Comparison of ENCODE assay signal across 8 cellular contexts in the genomic region with DNA sequence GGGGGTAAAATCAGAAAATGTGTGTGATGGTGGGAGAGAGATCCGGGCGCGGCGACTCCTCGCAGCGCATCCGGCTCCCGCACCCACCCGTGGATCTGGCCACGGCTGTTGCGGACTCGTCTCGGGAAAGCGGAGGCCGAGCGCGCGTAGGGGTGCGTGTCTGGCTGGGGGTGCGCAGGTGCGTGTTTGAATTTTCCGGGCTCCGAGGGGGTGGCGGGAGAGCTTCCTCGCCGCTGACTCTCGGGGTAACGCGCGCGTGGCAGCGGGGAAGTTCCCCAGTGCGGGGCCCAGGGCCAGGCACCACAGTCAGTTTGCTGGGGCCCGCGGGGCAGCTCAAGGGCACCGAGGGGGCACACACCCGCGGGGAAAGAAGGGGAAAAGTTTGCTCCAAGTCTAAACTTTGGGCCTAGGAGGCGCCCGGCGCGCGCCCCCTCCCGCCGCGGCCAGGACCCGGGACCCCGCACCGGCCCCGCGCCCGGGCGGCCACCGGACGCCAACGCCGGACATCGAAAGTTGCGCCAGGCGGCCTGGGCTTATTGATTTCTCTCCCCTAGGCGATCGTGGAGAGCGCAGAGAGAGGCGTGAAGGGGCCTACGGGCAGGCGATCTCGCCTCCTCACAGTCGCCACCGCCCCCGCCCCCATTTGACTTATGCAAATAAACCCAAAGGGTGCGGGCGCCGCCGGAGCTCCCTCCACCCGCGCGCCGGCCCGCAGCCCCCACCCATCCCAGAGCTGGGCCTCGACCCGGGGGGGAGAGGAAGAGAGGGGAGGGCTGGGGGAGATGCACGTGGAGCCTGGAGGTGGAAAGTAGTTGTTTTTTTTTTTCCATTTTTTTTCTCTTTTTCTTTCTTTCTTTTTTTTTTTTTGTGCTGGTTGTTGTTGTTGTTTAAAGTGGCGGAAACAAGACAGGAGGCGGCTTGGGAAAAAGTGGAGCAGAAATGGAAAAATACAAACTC. TPM values are rescaled to one million over a fixed set of nuclear protein-coding genes. Genes with fewer than 3 reads are reported as not detected.
DNase-seq lines count a peak whose midpoint lies in the region; ATAC-seq and TF ChIP-seq lines count a peak whose summit lies in the region.

No MANE protein-coding gene starts in this region.

- H3K4me1 ChIP-seq in DOHH2 (ENCODE audit: control insufficient read depth, low read length) (peaks cover 38% of the 10 kb centered on the region), HUES6 (ENCODE audit: control insufficient read depth, insufficient read depth, low read length) (peaks cover 20% of the 10 kb centered on the region), iPS-20b (ENCODE audit: insufficient read depth, low read length) (peaks cover 17% of the 10 kb centered on the region; the same call in 1 of the 2 replicates), skeletal muscle satellite cell (ENCODE audit: control insufficient read depth, insufficient read depth, low read length) (peaks cover 61% of the 10 kb centered on the region)

- no peak for ATAC-seq in HG02885 (IDR thresholded peaks at IDR 0.05; ENCODE audit: poor library complexity, unreplicated experiment)
- ATAC-seq in HG02571 (IDR thresholded peaks at IDR 0.05; ENCODE audit: unreplicated experiment) = no peak

- no peak for TF ChIP-seq CTCF in DOHH2 (IDR thresholded peaks at IDR 0.05; ENCODE audit: low read depth, low read length, poor library complexity, severe bottlenecking)
- TF ChIP-seq CTCF in astrocyte of the spinal cord (IDR thresholded peaks at IDR 0.05; ENCODE audit: low read depth, low read length) = no peak

- H3F3A ChIP-seq in DOHH2 (ENCODE audit: control insufficient read depth, insufficient read depth) = peaks cover 49% of the 10 kb centered on the region

- H3K9me3 ChIP-seq in DOHH2 (ENCODE audit: control insufficient read depth, insufficient read depth, low read length) = no peaks in the 10 kb centered on the region
- H3K9me3 ChIP-seq in HUES6 (ENCODE audit: control insufficient read depth, insufficient read depth, low read depth, low read length) = no peaks in the 10 kb centered on the region
- no peaks in the 10 kb centered on the region for H3K9me3 ChIP-seq in iPS-20b (ENCODE audit: insufficient read depth, low read depth, low read length)
- H3K9me3 ChIP-seq in skeletal muscle satellite cell (replicated peaks; ENCODE audit: low read length) = no peaks in the 10 kb centered on the region

- no peaks in the 10 kb centered on the region for H4K20me1 ChIP-seq in DOHH2 (ENCODE audit: control insufficient read depth, insufficient read depth, low read depth, low read length)

- H3K4me3 ChIP-seq in DOHH2 (ENCODE audit: low read length) = peak overlapping the region; percentile 81
- peak overlapping the region; percentile 84 for H3K4me3 ChIP-seq in HUES6 (ENCODE audit: low read depth, low read length)
- peak overlapping the region; percentile 95 for H3K4me3 ChIP-seq in astrocyte of the spinal cord (ENCODE audit: low read depth, low read length)
- H3K4me3 ChIP-seq in iPS-20b (ENCODE audit: low read length) = peak overlapping the region; percentile 81
- peak overlapping the region; percentile 85 for H3K4me3 ChIP-seq in skeletal muscle satellite cell (ENCODE audit: low read length)

- peak overlapping the region; percentile 98 for H3K4me2 ChIP-seq in DOHH2 (ENCODE audit: low read length)
- H3K4me2 ChIP-seq in skeletal muscle satellite cell (ENCODE audit: low read length) = peak overlapping the region; percentile 95

- H3K9ac ChIP-seq in HUES6 (ENCODE audit: low read length) (peak overlapping the region; percentile 78), iPS-20b (ENCODE audit: low read depth, low read length) (peak overlapping the region; percentile 83; the same call in 1 of the 2 replicates), skeletal muscle satellite cell (ENCODE audit: low read depth, low read length) (peak overlapping the region; percentile 90)

- H3K36me3 ChIP-seq in DOHH2 (ENCODE audit: control insufficient read depth, low read length) (peaks cover 49% of the 10 kb centered on the region), HUES6 (ENCODE audit: control insufficient read depth, insufficient read depth, low read length) (no peaks in the 10 kb centered on the region), iPS-20b (ENCODE audit: insufficient read depth, low read depth, low read length) (no peaks in the 10 kb centered on the region), skeletal muscle satellite cell (ENCODE audit: insufficient read depth, low read length) (no peaks in the 10 kb centered on the region)

- peaks cover 87% of the 10 kb centered on the region for H3K79me2 ChIP-seq in DOHH2 (ENCODE audit: control insufficient read depth, low read length)

- in situ Hi-C loops in astrocyte of the spinal cord (cut with HindIII; ENCODE audit: low sequenced_read_pairs) = no loop called here

- DNase-seq in T-helper 22 cell (ENCODE audit: low read depth) = peak; percentile 24
- peak; percentile 76 for DNase-seq in astrocyte of the spinal cord (ENCODE audit: low read depth, low spot score)

- H3K9me2 ChIP-seq in DOHH2 (replicated peaks; ENCODE audit: control insufficient read depth, low read length) = no peaks in the 10 kb centered on the region

- peak overlapping the region; percentile 92 for H3K27ac ChIP-seq in DOHH2 (ENCODE audit: low read depth, low read length)
- H3K27ac ChIP-seq in HUES6 (ENCODE audit: low read depth, low read length) = 0 out of 2 replicates have a peak overlapping the region, but pooled peaks have one; percentile 9
- no peak overlapping the region for H3K27ac ChIP-seq in iPS-20b (ENCODE audit: low read length)

- H3K27me3 ChIP-seq in DOHH2 (ENCODE audit: control insufficient read depth, low read length) (no peaks in the 10 kb centered on the region), HUES6 (ENCODE audit: control insufficient read depth, insufficient read depth, low read length) (peaks cover 30% of the 10 kb centered on the region), iPS-20b (ENCODE audit: insufficient read depth, low read length) (peaks cover 34% of the 10 kb centered on the region), skeletal muscle satellite cell (ENCODE audit: control insufficient read depth, insufficient read depth, low read length) (no peaks in the 10 kb centered on the region)

RNA-seq across cellular contexts. Expression of gene FOXP1, which starts 0.6 kb away (rescaled TPM):
- 42.6 and 49.4 TPM in 2 replicates for total RNA-seq in skeletal muscle satellite cell (2012; rRNA removed)
